Comparison of ENCODE assay signal across 1 cellular context in the genomic region with DNA sequence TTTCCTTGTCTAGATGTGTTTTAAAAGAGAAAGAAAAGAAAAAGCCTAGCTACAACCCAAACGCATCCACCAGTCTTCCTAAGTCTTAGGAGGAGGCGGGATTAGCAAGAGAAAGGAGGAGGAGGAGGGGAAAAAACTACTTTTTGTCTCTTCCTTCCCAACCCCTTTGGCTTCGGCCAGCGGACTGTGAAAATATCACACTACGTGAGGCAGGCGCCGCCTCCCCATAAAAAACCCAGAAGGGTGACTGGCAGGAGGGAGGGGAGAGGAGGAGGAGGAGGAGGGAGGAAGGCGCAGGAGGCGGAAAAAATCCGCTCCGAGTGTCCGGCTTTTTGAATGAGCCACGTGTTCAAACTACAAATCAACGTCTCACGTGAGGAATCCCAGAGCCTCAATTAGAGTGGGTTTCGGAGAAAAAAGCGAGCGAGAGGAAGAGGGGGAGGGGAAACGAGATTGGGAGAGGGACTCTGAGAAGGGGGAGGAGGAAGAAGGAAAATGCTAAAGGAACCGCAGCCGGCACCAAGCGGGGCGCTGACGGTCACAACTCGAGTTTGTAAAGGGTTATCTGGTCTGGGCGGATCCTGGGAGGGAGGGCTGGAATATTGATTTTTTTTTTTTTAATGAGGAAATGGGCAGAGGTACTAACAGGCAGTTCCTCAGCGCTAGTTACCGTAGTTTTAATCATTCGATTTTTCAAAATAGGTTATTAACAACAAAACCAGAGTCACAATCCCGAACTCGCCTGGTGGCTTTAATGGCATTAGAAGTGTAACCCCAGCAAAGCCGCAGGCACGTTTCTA.
TF ChIP-seq lines count a peak whose summit lies in the region.

A gene (minus strand): TSS at position 202 of the 800 bp plus-strand sequence. CDS start 381 bp downstream, outside the sequence.

TF ChIP-seq in HepG2, 621 proteins besides CTCF, POLR2A, EP300 and RAD21 (continued from another document and continues in another):
- TF ChIP-seq, protein P1, sequence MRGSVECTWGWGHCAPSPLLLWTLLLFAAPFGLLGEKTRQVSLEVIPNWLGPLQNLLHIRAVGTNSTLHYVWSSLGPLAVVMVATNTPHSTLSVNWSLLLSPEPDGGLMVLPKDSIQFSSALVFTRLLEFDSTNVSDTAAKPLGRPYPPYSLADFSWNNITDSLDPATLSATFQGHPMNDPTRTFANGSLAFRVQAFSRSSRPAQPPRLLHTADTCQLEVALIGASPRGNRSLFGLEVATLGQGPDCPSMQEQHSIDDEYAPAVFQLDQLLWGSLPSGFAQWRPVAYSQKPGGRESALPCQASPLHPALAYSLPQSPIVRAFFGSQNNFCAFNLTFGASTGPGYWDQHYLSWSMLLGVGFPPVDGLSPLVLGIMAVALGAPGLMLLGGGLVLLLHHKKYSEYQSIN (CRISPR knock-in tag; IDR thresholded peaks at IDR 0.05; ENCODE audit: borderline replicate concordance): no peak
- TF ChIP-seq ZNF619 (CRISPR knock-in tag; IDR thresholded peaks at IDR 0.05): no peak
- TF ChIP-seq, protein P2, sequence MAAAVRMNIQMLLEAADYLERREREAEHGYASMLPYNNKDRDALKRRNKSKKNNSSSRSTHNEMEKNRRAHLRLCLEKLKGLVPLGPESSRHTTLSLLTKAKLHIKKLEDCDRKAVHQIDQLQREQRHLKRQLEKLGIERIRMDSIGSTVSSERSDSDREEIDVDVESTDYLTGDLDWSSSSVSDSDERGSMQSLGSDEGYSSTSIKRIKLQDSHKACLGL (CRISPR knock-in tag; IDR thresholded peaks at IDR 0.05): no peak
- peak; percentile 62 for TF ChIP-seq SALL1 (CRISPR knock-in tag; IDR thresholded peaks at IDR 0.05)
- TF ChIP-seq ZNF10 (CRISPR knock-in tag; IDR thresholded peaks at IDR 0.05; ENCODE audit: borderline replicate concordance, low read depth): no peak
- TF ChIP-seq RARA (CRISPR knock-in tag; IDR thresholded peaks at IDR 0.05): no peak
- TF ChIP-seq, protein P3, sequence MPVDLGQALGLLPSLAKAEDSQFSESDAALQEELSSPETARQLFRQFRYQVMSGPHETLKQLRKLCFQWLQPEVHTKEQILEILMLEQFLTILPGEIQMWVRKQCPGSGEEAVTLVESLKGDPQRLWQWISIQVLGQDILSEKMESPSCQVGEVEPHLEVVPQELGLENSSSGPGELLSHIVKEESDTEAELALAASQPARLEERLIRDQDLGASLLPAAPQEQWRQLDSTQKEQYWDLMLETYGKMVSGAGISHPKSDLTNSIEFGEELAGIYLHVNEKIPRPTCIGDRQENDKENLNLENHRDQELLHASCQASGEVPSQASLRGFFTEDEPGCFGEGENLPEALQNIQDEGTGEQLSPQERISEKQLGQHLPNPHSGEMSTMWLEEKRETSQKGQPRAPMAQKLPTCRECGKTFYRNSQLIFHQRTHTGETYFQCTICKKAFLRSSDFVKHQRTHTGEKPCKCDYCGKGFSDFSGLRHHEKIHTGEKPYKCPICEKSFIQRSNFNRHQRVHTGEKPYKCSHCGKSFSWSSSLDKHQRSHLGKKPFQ (CRISPR knock-in tag; IDR thresholded peaks at IDR 0.05; ENCODE audit: insufficient replicate concordance): no peak
- no peak for TF ChIP-seq FOXP1 (IDR thresholded peaks at IDR 0.05)
- TF ChIP-seq FOXP1 (CRISPR knock-in tag; IDR thresholded peaks at IDR 0.05): no peak
- TF ChIP-seq ZNF724P (CRISPR knock-in tag; IDR thresholded peaks at IDR 0.05; ENCODE audit: borderline replicate concordance): no peak
- peak; percentile 47 for TF ChIP-seq GATAD2A (CRISPR knock-in tag; IDR thresholded peaks at IDR 0.05)
- TF ChIP-seq CEBPB (IDR thresholded peaks at IDR 0.05; ENCODE audit: borderline replicate concordance, low read depth, low read length): no peak
- no peak for TF ChIP-seq FIP1L1 (IDR thresholded peaks at IDR 0.05; ENCODE audit: borderline replicate concordance, insufficient read depth, low read depth, low read length)
- peak; percentile 61; the same call in 1 of the 2 replicates for TF ChIP-seq NAIF1 (CRISPR knock-in tag; IDR thresholded peaks at IDR 0.05; ENCODE audit: borderline replicate concordance)
- TF ChIP-seq TBX3 (IDR thresholded peaks at IDR 0.05; ENCODE audit: borderline replicate concordance): no peak
- TF ChIP-seq ZNF562 (CRISPR knock-in tag; IDR thresholded peaks at IDR 0.05; ENCODE audit: borderline replicate concordance): no peak
- TF ChIP-seq PHB2 (IDR thresholded peaks at IDR 0.05; ENCODE audit: partially characterized antibody): no peak
- TF ChIP-seq MAFG (CRISPR knock-in tag; IDR thresholded peaks at IDR 0.05): no peak
- TF ChIP-seq ZNF7 (CRISPR knock-in tag; IDR thresholded peaks at IDR 0.05): no peak
- TF ChIP-seq NPAS2 (CRISPR knock-in tag; IDR thresholded peaks at IDR 0.05; ENCODE audit: borderline replicate concordance): no peak
- TF ChIP-seq, protein P4, sequence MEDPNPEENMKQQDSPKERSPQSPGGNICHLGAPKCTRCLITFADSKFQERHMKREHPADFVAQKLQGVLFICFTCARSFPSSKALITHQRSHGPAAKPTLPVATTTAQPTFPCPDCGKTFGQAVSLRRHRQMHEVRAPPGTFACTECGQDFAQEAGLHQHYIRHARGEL (CRISPR knock-in tag; IDR thresholded peaks at IDR 0.05): no peak
- TF ChIP-seq ZNF766 (CRISPR knock-in tag; IDR thresholded peaks at IDR 0.05; ENCODE audit: borderline replicate concordance): no peak
- peak in 1 of 2 experiments; percentile 35; a peak in 2 of 4 replicates for TF ChIP-seq KLF16 (CRISPR knock-in tag; IDR thresholded peaks at IDR 0.05)
- TF ChIP-seq, protein P5, sequence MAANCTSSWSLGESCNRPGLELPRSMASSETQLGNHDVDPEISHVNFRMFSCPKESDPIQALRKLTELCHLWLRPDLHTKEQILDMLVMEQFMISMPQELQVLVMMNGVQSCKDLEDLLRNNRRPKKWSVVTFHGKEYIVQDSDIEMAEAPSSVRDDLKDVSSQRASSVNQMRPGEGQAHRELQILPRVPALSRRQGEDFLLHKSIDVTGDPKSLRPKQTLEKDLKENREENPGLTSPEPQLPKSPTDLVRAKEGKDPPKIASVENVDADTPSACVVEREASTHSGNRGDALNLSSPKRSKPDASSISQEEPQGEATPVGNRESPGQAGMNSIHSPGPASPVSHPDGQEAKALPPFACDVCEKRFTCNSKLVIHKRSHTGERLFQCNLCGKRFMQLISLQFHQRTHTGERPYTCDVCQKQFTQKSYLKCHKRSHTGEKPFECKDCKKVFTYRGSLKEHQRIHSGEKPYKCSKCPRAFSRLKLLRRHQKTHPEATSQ (CRISPR knock-in tag; IDR thresholded peaks at IDR 0.05; ENCODE audit: borderline replicate concordance): no peak
- TF ChIP-seq, protein P6, sequence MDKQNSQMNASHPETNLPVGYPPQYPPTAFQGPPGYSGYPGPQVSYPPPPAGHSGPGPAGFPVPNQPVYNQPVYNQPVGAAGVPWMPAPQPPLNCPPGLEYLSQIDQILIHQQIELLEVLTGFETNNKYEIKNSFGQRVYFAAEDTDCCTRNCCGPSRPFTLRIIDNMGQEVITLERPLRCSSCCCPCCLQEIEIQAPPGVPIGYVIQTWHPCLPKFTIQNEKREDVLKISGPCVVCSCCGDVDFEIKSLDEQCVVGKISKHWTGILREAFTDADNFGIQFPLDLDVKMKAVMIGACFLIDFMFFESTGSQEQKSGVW (CRISPR knock-in tag; IDR thresholded peaks at IDR 0.05; ENCODE audit: borderline replicate concordance): no peak
- TF ChIP-seq IKZF1 (IDR thresholded peaks at IDR 0.05): no peak
- TF ChIP-seq ZNF788 (CRISPR knock-in tag; IDR thresholded peaks at IDR 0.05; ENCODE audit: borderline replicate concordance): peak; percentile 13; the same call in 1 of the 2 replicates
- TF ChIP-seq, protein P7, sequence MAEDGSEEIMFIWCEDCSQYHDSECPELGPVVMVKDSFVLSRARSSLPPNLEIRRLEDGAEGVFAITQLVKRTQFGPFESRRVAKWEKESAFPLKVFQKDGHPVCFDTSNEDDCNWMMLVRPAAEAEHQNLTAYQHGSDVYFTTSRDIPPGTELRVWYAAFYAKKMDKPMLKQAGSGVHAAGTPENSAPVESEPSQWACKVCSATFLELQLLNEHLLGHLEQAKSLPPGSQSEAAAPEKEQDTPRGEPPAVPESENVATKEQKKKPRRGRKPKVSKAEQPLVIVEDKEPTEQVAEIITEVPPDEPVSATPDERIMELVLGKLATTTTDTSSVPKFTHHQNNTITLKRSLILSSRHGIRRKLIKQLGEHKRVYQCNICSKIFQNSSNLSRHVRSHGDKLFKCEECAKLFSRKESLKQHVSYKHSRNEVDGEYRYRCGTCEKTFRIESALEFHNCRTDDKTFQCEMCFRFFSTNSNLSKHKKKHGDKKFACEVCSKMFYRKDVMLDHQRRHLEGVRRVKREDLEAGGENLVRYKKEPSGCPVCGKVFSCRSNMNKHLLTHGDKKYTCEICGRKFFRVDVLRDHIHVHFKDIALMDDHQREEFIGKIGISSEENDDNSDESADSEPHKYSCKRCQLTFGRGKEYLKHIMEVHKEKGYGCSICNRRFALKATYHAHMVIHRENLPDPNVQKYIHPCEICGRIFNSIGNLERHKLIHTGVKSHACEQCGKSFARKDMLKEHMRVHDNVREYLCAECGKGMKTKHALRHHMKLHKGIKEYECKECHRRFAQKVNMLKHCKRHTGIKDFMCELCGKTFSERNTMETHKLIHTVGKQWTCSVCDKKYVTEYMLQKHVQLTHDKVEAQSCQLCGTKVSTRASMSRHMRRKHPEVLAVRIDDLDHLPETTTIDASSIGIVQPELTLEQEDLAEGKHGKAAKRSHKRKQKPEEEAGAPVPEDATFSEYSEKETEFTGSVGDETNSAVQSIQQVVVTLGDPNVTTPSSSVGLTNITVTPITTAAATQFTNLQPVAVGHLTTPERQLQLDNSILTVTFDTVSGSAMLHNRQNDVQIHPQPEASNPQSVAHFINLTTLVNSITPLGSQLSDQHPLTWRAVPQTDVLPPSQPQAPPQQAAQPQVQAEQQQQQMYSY (CRISPR knock-in tag; IDR thresholded peaks at IDR 0.05): peak; percentile 89
- no peak for TF ChIP-seq ZNF577 (CRISPR knock-in tag; IDR thresholded peaks at IDR 0.05; ENCODE audit: borderline replicate concordance, low read depth)
- TF ChIP-seq ARHGAP35 (CRISPR knock-in tag; IDR thresholded peaks at IDR 0.05; ENCODE audit: borderline replicate concordance): no peak
- TF ChIP-seq, protein P8, sequence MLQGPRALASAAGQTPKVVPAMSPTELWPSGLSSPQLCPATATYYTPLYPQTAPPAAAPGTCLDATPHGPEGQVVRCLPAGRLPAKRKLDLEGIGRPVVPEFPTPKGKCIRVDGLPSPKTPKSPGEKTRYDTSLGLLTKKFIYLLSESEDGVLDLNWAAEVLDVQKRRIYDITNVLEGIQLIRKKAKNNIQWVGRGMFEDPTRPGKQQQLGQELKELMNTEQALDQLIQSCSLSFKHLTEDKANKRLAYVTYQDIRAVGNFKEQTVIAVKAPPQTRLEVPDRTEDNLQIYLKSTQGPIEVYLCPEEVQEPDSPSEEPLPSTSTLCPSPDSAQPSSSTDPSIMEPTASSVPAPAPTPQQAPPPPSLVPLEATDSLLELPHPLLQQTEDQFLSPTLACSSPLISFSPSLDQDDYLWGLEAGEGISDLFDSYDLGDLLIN (CRISPR knock-in tag; IDR thresholded peaks at IDR 0.05; ENCODE audit: borderline replicate concordance): no peak
- TF ChIP-seq, protein P9, sequence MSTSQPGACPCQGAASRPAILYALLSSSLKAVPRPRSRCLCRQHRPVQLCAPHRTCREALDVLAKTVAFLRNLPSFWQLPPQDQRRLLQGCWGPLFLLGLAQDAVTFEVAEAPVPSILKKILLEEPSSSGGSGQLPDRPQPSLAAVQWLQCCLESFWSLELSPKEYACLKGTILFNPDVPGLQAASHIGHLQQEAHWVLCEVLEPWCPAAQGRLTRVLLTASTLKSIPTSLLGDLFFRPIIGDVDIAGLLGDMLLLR (CRISPR knock-in tag; IDR thresholded peaks at IDR 0.05): no peak
- TF ChIP-seq GABPA (IDR thresholded peaks at IDR 0.05; ENCODE audit: low read depth, low read length): no peak
- peak; percentile 32; the same call in 1 of the 2 replicates for TF ChIP-seq GABPA (CRISPR knock-in tag; IDR thresholded peaks at IDR 0.05; ENCODE audit: low read depth)
- peak; percentile 97 for TF ChIP-seq ZSCAN29 (CRISPR knock-in tag; conservative IDR thresholded peaks at IDR 0.05)
- no peak for TF ChIP-seq ZSCAN30 (CRISPR knock-in tag; IDR thresholded peaks at IDR 0.05)
- TF ChIP-seq, protein P10, sequence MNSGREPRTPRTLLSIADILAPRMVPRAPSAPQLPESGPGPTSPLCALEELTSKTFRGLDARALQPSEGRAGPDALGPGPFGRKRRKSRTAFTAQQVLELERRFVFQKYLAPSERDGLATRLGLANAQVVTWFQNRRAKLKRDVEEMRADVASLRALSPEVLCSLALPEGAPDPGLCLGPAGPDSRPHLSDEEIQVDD (CRISPR knock-in tag; IDR thresholded peaks at IDR 0.05; ENCODE audit: borderline replicate concordance): no peak
- TF ChIP-seq ZFP1 (CRISPR knock-in tag; IDR thresholded peaks at IDR 0.05): peak; percentile 50; the same call in 1 of the 2 replicates
- TF ChIP-seq, protein P11, sequence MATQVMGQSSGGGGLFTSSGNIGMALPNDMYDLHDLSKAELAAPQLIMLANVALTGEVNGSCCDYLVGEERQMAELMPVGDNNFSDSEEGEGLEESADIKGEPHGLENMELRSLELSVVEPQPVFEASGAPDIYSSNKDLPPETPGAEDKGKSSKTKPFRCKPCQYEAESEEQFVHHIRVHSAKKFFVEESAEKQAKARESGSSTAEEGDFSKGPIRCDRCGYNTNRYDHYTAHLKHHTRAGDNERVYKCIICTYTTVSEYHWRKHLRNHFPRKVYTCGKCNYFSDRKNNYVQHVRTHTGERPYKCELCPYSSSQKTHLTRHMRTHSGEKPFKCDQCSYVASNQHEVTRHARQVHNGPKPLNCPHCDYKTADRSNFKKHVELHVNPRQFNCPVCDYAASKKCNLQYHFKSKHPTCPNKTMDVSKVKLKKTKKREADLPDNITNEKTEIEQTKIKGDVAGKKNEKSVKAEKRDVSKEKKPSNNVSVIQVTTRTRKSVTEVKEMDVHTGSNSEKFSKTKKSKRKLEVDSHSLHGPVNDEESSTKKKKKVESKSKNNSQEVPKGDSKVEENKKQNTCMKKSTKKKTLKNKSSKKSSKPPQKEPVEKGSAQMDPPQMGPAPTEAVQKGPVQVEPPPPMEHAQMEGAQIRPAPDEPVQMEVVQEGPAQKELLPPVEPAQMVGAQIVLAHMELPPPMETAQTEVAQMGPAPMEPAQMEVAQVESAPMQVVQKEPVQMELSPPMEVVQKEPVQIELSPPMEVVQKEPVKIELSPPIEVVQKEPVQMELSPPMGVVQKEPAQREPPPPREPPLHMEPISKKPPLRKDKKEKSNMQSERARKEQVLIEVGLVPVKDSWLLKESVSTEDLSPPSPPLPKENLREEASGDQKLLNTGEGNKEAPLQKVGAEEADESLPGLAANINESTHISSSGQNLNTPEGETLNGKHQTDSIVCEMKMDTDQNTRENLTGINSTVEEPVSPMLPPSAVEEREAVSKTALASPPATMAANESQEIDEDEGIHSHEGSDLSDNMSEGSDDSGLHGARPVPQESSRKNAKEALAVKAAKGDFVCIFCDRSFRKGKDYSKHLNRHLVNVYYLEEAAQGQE (IDR thresholded peaks at IDR 0.05; ENCODE audit: borderline replicate concordance in 1 of 2, low read depth in 1 of 2, low read length in 2 of 2): no peak
- TF ChIP-seq ZNF343 (CRISPR knock-in tag; IDR thresholded peaks at IDR 0.05): no peak
- no peak for TF ChIP-seq JDP2 (CRISPR knock-in tag; IDR thresholded peaks at IDR 0.05; ENCODE audit: borderline replicate concordance)
- TF ChIP-seq TCF12 (IDR thresholded peaks at IDR 0.05): no peak
- TF ChIP-seq TCF12 (CRISPR knock-in tag; IDR thresholded peaks at IDR 0.05): no peak; the same call in 1 of the 2 replicates
- TF ChIP-seq ZBTB8A (CRISPR knock-in tag; IDR thresholded peaks at IDR 0.05; ENCODE audit: borderline replicate concordance, low read depth): no peak
